8 cellular contexts compared by ENCODE assay signal in genomic region chr1:204151562-204152309, GRCh38. TPM values are rescaled to one million over a fixed set of nuclear protein-coding genes. Genes with fewer than 3 reads are reported as not detected.
A peak's percentile ranks its signal among the peaks of the same experiment; 100 is the strongest.
DNase-seq lines count a peak whose midpoint lies in the region; ATAC-seq and TF ChIP-seq lines count a peak whose summit lies in the region.

Gene ETNK2 (minus strand): TSS chr1:204152044. CDS start chr1:204151852, 192 bp downstream.

- H3K9me3 ChIP-seq in stomach = no peaks in the 10 kb centered on the region

- DNase-seq in H4 (ENCODE audit: low spot score) (peak; percentile 34), NCI-H82 (lab: John Stamatoyannopoulos, UW) (peak; percentile 91), activated T-helper 1 cell treated with Interleukin-2 at 50 U/mL for 16 hours (ENCODE audit: low read depth) (peak; percentile 43), fibroblast of mammary gland (ENCODE audit: low read depth) (peak; percentile 20), stomach (peak; percentile 39)

- no peak for TF ChIP-seq EP300 in stomach (IDR thresholded peaks at IDR 0.05)

- H3K4me3 ChIP-seq in fibroblast of mammary gland (ENCODE audit: control insufficient read depth, low read depth, low read length) (peak within 1 kb of the TSS; percentile 43), stomach (peak within 1 kb of the TSS; percentile 67 to 76 (median 72))

- no peak for TF ChIP-seq POLR2A in stomach (IDR thresholded peaks at IDR 0.05)

- H3K27me3 Mint-ChIP-seq in nephron (ENCODE audit: low read depth) = peaks cover 29% of the 10 kb centered on the region

- TF ChIP-seq CTCF in fibroblast of mammary gland (conservative IDR thresholded peaks at IDR 0.05; ENCODE audit: control insufficient read depth, insufficient read depth, low read depth, low read length) (no peak), nephron (IDR thresholded peaks at IDR 0.05; ENCODE audit: unreplicated experiment in 3 of 3) (no peak), stomach (IDR thresholded peaks at IDR 0.05) (no peak)

- H3K4me1 ChIP-seq in stomach = peaks cover 13 to 31% (median 26%) of the 10 kb centered on the region in 4 donors

- peak within 1 kb of the TSS; percentile 84 to 87 (median 85) for H3K4me3 Mint-ChIP-seq in nephron

- H3K27ac ChIP-seq in stomach = peak within 1 kb of the TSS; percentile 8 to 86 (median 70)

- H3K4me1 Mint-ChIP-seq in nephron = peaks cover 11% of the 10 kb centered on the region

- H3K9me3 Mint-ChIP-seq in nephron = no peaks in the 10 kb centered on the region

- peak within 1 kb of the TSS in 2 of 3 experiments; percentile 44 to 68 for H3K27ac Mint-ChIP-seq in nephron

- WGBS in stomach, 5 donors = 0 to 2% (median 1%) methylated on average over 23 to 89 of the region's 94 CpGs

- H3K36me3 ChIP-seq in stomach = no peaks in the 10 kb centered on the region

- H3K36me3 Mint-ChIP-seq in nephron (ENCODE audit: low read depth) = no peaks in the 10 kb centered on the region

- ATAC-seq in GM19397 (IDR thresholded peaks at IDR 0.05; ENCODE audit: unreplicated experiment) (no peak), HG03571 (IDR thresholded peaks at IDR 0.05; ENCODE audit: unreplicated experiment) (no peak)

- peaks cover 0 to 19% (median 6%) of the 10 kb centered on the region in 3 donors for H3K27me3 ChIP-seq in stomach

- intact Hi-C loops in stomach (cut with DNase I; ENCODE audit: low total_unique reads) = no loop called here

RNA-seq across cellular contexts. Expression of gene ETNK2, which starts in this region (rescaled TPM):
- 18.3 and 19.1 TPM in 2 replicates for total RNA-seq in H4 (2014; rRNA removed; shearing (Covaris generic))
- 10 to 100 TPM in 1 of 5 donors, 1 to 10 TPM in 3, under 1 TPM in 1; 0.45 to 12.2 (median 6.6) TPM for total RNA-seq in stomach
- 1 to 10 TPM; 3.8 to 8.1 (median 7.8) TPM for polyA plus RNA-seq in stomach

Comparison
In these comparisons a context has a peak if more than half of its experiments do, and no peak if none do; other contexts are left out.
1. DNase-seq: peak in every context shown above with its lines; median percentile 91 in NCI-H82; 43 in activated T-helper 1 cell treated with Interleukin-2 at 50 U/mL for 16 hours; 39 in stomach; 34 in H4; 20 in fibroblast of mammary gland.